ENCODE assay signal across 7 cellular contexts in the genomic region with DNA sequence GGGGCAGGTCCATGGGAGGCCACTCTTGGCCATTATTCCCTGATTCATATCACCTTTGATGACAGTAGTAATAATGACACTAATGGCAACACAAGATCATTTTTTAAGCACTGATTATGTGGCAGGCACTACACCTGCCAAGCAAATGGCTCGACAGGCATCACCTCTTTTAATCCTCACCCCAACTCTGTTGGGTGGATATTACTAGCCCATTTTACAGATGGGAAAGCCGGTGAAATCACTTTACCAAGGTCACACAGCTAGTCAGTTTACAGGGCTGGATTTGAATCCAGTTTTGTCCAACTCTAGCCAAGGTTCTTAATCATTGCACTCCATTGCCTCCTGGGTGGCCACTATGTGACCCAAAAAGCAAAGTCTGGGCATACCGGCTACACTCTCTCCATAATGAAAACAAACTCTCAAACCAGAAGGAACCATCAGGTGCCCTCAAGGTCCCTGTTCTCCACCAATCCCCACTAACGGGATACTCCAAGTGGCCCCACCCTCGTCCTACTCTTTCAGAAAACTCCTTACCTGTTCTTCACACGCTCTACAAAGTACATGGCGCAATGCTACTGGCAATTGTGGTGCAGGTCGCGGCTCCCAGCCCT. TPM values are rescaled to one million over a fixed set of nuclear protein-coding genes. Genes with fewer than 3 reads are reported as not detected.
DNase-seq lines count a peak whose midpoint lies in the region; ATAC-seq, FAIRE-seq and TF ChIP-seq lines count a peak whose summit lies in the region.

No MANE protein-coding gene starts in this region.

- H4K20me1 ChIP-seq in GM12878 (ENCODE audit: control insufficient read depth, insufficient read depth) = no peaks in the 10 kb centered on the region

- intact Hi-C loops in GM12878 (cut with micrococcal nuclease; ENCODE audit: unreplicated experiment) = no loop called here

- peaks cover 20% of the 10 kb centered on the region for H3K4me1 ChIP-seq in GM12878 (ENCODE audit: control insufficient read depth, insufficient read depth, low read length)
- peaks cover 14% of the 10 kb centered on the region for H3K4me1 ChIP-seq in thymus (ENCODE audit: control insufficient read depth, insufficient read depth, low read length)

- ATAC-seq in GM12878 = peak; percentile 8
- ATAC-seq in GM21528 (IDR thresholded peaks at IDR 0.05; ENCODE audit: low FRiP score, unreplicated experiment) = no peak

- POLR2A ChIA-PET in GM12878 (lab: Charles Lee) = no interaction called here

- SMC1A ChIA-PET in GM12878 (lab: Charles Lee; ENCODE audit: uncharacterized antibody, unreplicated experiment) = interaction anchor here (0.7 kb wide), 1 partner anchor 258 kb away, joined by 3 read pairs; no protein-coding TSS in a partner anchor

- peak overlapping the region; percentile 92 for H3K9ac ChIP-seq in GM12878 (ENCODE audit: control insufficient read depth, insufficient read depth, low read length)

- TF ChIP-seq POLR2A in GM12878 (IDR thresholded peaks at IDR 0.05; ENCODE audit: low read depth, low read length) = no peak

- 8% methylated on average over 9 of the region's 9 CpGs for WGBS in GM12878 (ENCODE audit: insufficient coverage, insufficient replicate concordance, low lambda C conversion rate, missing lambda C conversion rate)
- WGBS in thymus = 25% methylated on average over 9 of the region's 9 CpGs

- CTCF ChIA-PET in GM12878 (lab: Yijun Ruan, JAX) = no interaction called here

- H3K27me3 ChIP-seq in GM12878 (replicated peaks in 1 of 2; ENCODE audit: control insufficient read depth in 2 of 2, insufficient read depth in 2 of 2, low read length in 1 of 2) (no peaks in the 10 kb centered on the region), layer of hippocampus (ENCODE audit: control insufficient read depth, insufficient read depth, low read length) (no peaks in the 10 kb centered on the region), thymus (ENCODE audit: control insufficient read depth, insufficient read depth) (no peaks in the 10 kb centered on the region)

- no peaks in the 10 kb centered on the region for H3K9me3 ChIP-seq in GM12878 (replicated peaks; ENCODE audit: control insufficient read depth, insufficient read depth, low read length)
- H3K9me3 ChIP-seq in thymus (ENCODE audit: control insufficient read depth) = no peaks in the 10 kb centered on the region

- H3K4me3 ChIP-seq in GM12864 (ENCODE audit: low read depth, low read length) (peak overlapping the region; percentile 97), GM12878 (peak overlapping the region; percentile 89), thymus (ENCODE audit: low read length) (peak overlapping the region; percentile 93)
- H3K4me3 ChIP-seq in Jurkat, Clone E6-1 (ENCODE audit: low read length) = peak overlapping the region; percentile 98

- H3K27ac ChIP-seq in GM12878 (ENCODE audit: control insufficient read depth, insufficient read depth) = peak overlapping the region; percentile 85
- H3K27ac ChIP-seq in layer of hippocampus (ENCODE audit: low read depth, low read length) = peak overlapping the region; percentile 80
- H3K27ac ChIP-seq in thymus (ENCODE audit: low read depth) = peak overlapping the region; percentile 53

- no peak for TF ChIP-seq RAD21 in GM12878 (IDR thresholded peaks at IDR 0.05; ENCODE audit: insufficient read depth, low read depth, low read length)

- no peak for FAIRE-seq in GM12878 (lab: Jason Lieb, UNC)

- TSS peak; percentile 68 for BruUV-seq in GM12878 (replicated peaks; lab: Mats Ljungman, UMichigan)

- H3K79me2 ChIP-seq in GM12878 (ENCODE audit: control insufficient read depth, insufficient read depth, low read length) = peaks cover 37% of the 10 kb centered on the region

- H3K4me2 ChIP-seq in GM12878 (ENCODE audit: control insufficient read depth, insufficient read depth) = peak overlapping the region; percentile 99

- TF ChIP-seq EP300 in GM12878 (IDR thresholded peaks at IDR 0.05; ENCODE audit: borderline replicate concordance in 1 of 2, control insufficient read depth in 1 of 2, low read depth in 2 of 2, low read length in 2 of 2) = no peak

- RAD21 ChIA-PET in GM12878 (lab: Charles Lee; ENCODE audit: unreplicated experiment) = no interaction called here

- TF ChIP-seq CTCF in GM12864 (IDR thresholded peaks at IDR 0.05; ENCODE audit: low read depth, low read length, missing control alignments) (no peak), GM12878 (IDR thresholded peaks at IDR 0.05 in 2 of 3, conservative IDR thresholded peaks at IDR 0.05 in 1 of 3; ENCODE audit: control insufficient read depth in 2 of 3, extremely low read depth in 1 of 3, insufficient read depth in 1 of 3, low read depth in 3 of 3, low read length in 3 of 3) (no peak)

- peak overlapping the region; percentile 100 for H2AFZ ChIP-seq in GM12878 (ENCODE audit: control insufficient read depth, low read depth, low read length)

- H3K36me3 ChIP-seq in GM12878 (ENCODE audit: control insufficient read depth in 2 of 2, insufficient read depth in 2 of 2, low read length in 1 of 2) (no peaks in the 10 kb centered on the region), thymus (ENCODE audit: control insufficient read depth, insufficient read depth) (no peaks in the 10 kb centered on the region)

- in situ Hi-C loops in GM12878 (cut with MboI) = no loop called here

- no peak for DNase-seq in GM12864 (ENCODE audit: low read depth)
- no peak for DNase-seq in Jurkat, Clone E6-1 (ENCODE audit: low read depth, low spot score)
- no peak for DNase-seq in GM12878 (ENCODE audit: low read depth, low spot score)
- DNase-seq in DMS153 (lab: John Stamatoyannopoulos, UW) = no peak

TF ChIP-seq in GM12878, 131 proteins besides CTCF, POLR2A, EP300 and RAD21 (continues in another document):
- TF ChIP-seq SUZ12 (IDR thresholded peaks at IDR 0.05; ENCODE audit: unreplicated experiment) (no peak), NR2C2 (IDR thresholded peaks at IDR 0.05; ENCODE audit: borderline replicate concordance, control insufficient read depth, insufficient read length, low read depth) (no peak), CHD4 (IDR thresholded peaks at IDR 0.05) (no peak), POLR2AphosphoS5 (IDR thresholded peaks at IDR 0.05; ENCODE audit: low read length) (no peak), SUPT20H (IDR thresholded peaks at IDR 0.05; ENCODE audit: borderline replicate concordance, control insufficient read depth, low read depth, low read length) (no peak), GATAD2B (conservative IDR thresholded peaks at IDR 0.05; ENCODE audit: low read depth) (no peak), SP1 (IDR thresholded peaks at IDR 0.05; ENCODE audit: low read depth, low read length) (no peak), NR2C1 (IDR thresholded peaks at IDR 0.05) (no peak), ASH2L (IDR thresholded peaks at IDR 0.05; ENCODE audit: borderline replicate concordance, low read depth) (no peak), ZZZ3 (IDR thresholded peaks at IDR 0.05; ENCODE audit: control insufficient read depth, insufficient read length, low read depth) (no peak), KAT2A (conservative IDR thresholded peaks at IDR 0.05; ENCODE audit: control insufficient read depth, low read depth, low read length) (no peak), NFXL1 (IDR thresholded peaks at IDR 0.05; ENCODE audit: borderline replicate concordance) (no peak)
- TF ChIP-seq, protein P1, sequence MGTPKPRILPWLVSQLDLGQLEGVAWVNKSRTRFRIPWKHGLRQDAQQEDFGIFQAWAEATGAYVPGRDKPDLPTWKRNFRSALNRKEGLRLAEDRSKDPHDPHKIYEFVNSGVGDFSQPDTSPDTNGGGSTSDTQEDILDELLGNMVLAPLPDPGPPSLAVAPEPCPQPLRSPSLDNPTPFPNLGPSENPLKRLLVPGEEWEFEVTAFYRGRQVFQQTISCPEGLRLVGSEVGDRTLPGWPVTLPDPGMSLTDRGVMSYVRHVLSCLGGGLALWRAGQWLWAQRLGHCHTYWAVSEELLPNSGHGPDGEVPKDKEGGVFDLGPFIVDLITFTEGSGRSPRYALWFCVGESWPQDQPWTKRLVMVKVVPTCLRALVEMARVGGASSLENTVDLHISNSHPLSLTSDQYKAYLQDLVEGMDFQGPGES (IDR thresholded peaks at IDR 0.05) = no peak
- TF ChIP-seq, protein P2, sequence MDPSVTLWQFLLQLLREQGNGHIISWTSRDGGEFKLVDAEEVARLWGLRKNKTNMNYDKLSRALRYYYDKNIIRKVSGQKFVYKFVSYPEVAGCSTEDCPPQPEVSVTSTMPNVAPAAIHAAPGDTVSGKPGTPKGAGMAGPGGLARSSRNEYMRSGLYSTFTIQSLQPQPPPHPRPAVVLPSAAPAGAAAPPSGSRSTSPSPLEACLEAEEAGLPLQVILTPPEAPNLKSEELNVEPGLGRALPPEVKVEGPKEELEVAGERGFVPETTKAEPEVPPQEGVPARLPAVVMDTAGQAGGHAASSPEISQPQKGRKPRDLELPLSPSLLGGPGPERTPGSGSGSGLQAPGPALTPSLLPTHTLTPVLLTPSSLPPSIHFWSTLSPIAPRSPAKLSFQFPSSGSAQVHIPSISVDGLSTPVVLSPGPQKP (IDR thresholded peaks at IDR 0.05; ENCODE audit: low read depth, low read length) = no peak

RNA-seq across cellular contexts. Expression of a gene that starts 0.7 kb away (rescaled TPM):
- 70.3 TPM for polyA plus RNA-seq in Jurkat, Clone E6-1 (2012; ENCODE audit: insufficient read depth, insufficient read length)
- total RNA-seq in GM12878 (2013; cell fraction: nucleolus; rRNA removed) = 128 and 132 TPM in 2 replicates
- 29.6 and 36.5 TPM in 2 replicates for total RNA-seq in GM12878 (2014; rRNA removed)
- total RNA-seq in GM12878 (2014; rRNA removed; fragmentation: Illumina TruSeq; extraction: Trizol) = 35.8 and 36.2 TPM in 2 replicates
- 52.5 and 53.5 TPM in 2 replicates for total RNA-seq in GM12878 (2021)
- polyA plus RNA-seq in GM12878 (2011; ENCODE audit: low read depth) = 20.3 TPM
- 28.5 and 32.1 TPM in 2 replicates for polyA plus RNA-seq in GM12878 (2011; rRNA removed)
- 22.4 and 26.4 TPM in 2 replicates for polyA plus RNA-seq in GM12878 (2011; cell fraction: cytosol; rRNA removed)
- polyA plus RNA-seq in GM12878 (2011; cell fraction: nucleus; rRNA removed) = 93.8 and 104 TPM in 2 replicates
- polyA plus RNA-seq in GM12878 (2012) = 26.6 and 28.9 TPM in 2 replicates
- 41.8 and 48.1 TPM in 2 replicates for polyA plus RNA-seq in GM12878 (2014; fragmentation: Illumina TruSeq; extraction: Trizol)
- 10 to 100 TPM; 16.2 to 16.8 TPM for polyA plus RNA-seq in GM12878 (2014; fragmentation: Nextera tagmentation; extraction: Ambion mirVana)
- 37.7 and 41.3 TPM in 2 replicates for polyA plus RNA-seq in GM12878 (2014; rRNA removed)
- 10 to 100 TPM; 27.4 to 32.9 TPM for polyA plus RNA-seq in GM12878 (2016; fragmentation: Nextera tagmentation; extraction: Ambion mirVana)
- 44.3 and 51.4 TPM in 2 replicates for polyA minus RNA-seq in GM12878 (2011; rRNA and poly(A)+ RNA removed)
- 14.0 and 16.8 TPM in 2 replicates for polyA minus RNA-seq in GM12878 (2011; cell fraction: cytosol; rRNA and poly(A)+ RNA removed)
- polyA minus RNA-seq in GM12878 (2011; cell fraction: nucleus; rRNA and poly(A)+ RNA removed) = 62.7 and 97.2 TPM in 2 replicates
- 44.0 TPM for polyA plus RNA-seq in thymus
